Comparison of ENCODE assay signal across 8 cellular contexts in the genomic region with DNA sequence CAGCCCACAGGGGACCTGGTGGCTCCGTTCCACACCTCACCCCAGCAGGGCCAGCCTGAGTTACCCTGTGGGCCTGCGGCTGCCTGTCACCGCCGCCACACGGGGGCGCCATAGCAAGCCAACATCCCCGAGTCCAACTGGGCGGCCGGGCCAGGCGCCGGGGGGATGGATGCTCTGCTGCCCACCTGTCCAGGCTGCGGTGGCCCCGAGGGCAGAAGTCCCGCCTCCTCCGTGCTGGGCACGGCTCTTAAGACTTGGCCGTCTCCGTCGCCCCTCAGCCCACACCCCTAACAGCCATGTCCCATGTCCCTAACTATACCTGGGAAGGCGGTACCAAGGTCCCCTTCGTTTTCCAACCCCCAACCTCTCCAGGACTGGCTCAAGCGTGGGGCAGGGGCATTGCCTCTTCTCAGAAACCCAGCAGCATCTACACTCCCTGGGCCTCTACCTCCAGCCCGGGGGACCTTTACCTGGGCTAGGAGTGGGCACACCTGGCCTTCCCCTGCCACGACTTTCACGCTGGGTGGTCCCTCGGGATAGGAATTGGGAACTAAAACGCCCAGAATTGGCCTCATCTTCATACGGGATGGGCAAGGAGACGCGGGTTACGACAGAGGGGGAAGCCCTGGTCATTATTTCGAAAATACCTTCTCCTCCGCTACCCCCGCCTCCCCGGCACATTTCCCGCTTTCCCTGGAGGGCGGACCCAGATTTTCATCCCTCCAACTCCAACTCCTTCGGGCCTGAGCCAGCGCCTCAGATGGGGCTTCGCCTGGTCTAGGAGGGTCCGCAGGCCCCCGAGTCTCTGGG. TPM values are rescaled to one million over a fixed set of nuclear protein-coding genes. Genes with fewer than 3 reads are reported as not detected.
DNase-seq lines count a peak whose midpoint lies in the region; ATAC-seq and TF ChIP-seq lines count a peak whose summit lies in the region.

No MANE protein-coding gene starts in this region.

- DNase-seq in CD14-positive monocyte (ENCODE audit: low spot score) (no peak), RPMI7951 (ENCODE audit: low read depth) (peak; percentile 51), fibroblast of villous mesenchyme (ENCODE audit: low read depth) (peak; percentile 62)
- peak; percentile 74 for DNase-seq in activated effector memory CD4-positive, alpha-beta T cell treated with Interleukin-2 at 50 U/mL for 16 hours
- DNase-seq in stimulated activated naive CD8-positive, alpha-beta T cell treated with anti-CD3 and anti-CD28 coated beads, Interleukin-15, Interleukin-2, amounts not matched to agents 100 U/mL and 50 U/mL, for 24 hours, result peak; percentile 91

- peak overlapping the region; percentile 93 for H3K4me3 ChIP-seq in HUES48 (ENCODE audit: low read depth, low read length)
- peak overlapping the region; percentile 87 for H3K4me3 ChIP-seq in fibroblast of villous mesenchyme (ENCODE audit: low read depth, low read length)
- peak overlapping the region; percentile 91 for H3K4me3 ChIP-seq in neural cell (ENCODE audit: low read length)

- intact Hi-C loops in CD14-positive monocyte (cut with micrococcal nuclease), result loop anchor here (5.0 to 10.0 kb wide), 3 partner anchors 201 to 512 kb away; a partner anchor contains a TSS

- H3K27ac Mint-ChIP-seq in CD14-positive monocyte, result peak overlapping the region in 6 of 7 donors; percentile 57 to 94 (median 84)

- no peaks in the 10 kb centered on the region for H3K79me2 ChIP-seq in neural cell (replicated peaks; ENCODE audit: insufficient read depth, low read length)

- no peaks in the 10 kb centered on the region for H3K36me3 ChIP-seq in HUES48 (ENCODE audit: control insufficient read depth, insufficient read depth, low read length)
- no peaks in the 10 kb centered on the region for H3K36me3 ChIP-seq in neural cell (ENCODE audit: insufficient read depth, low read length)

- H3K9ac ChIP-seq in HUES48 (ENCODE audit: low read depth, low read length) (peak overlapping the region; percentile 44; the same call in 1 of the 2 replicates), neural cell (ENCODE audit: low read length) (peak overlapping the region; percentile 79)

- H3K27me3 ChIP-seq in HUES48 (ENCODE audit: control insufficient read depth, insufficient read depth, low read length), result no peaks in the 10 kb centered on the region; the same call in 1 of the 2 replicates
- no peaks in the 10 kb centered on the region for H3K27me3 ChIP-seq in neural cell (ENCODE audit: insufficient read depth, low read depth, low read length)

- H3K36me3 Mint-ChIP-seq in CD14-positive monocyte, result no peaks in the 10 kb centered on the region

- no peaks in the 10 kb centered on the region for H3K9me2 ChIP-seq in neural cell (ENCODE audit: insufficient read depth, low read length)

- H4K20me1 ChIP-seq in neural cell (ENCODE audit: insufficient read depth), result no peaks in the 10 kb centered on the region

- H3K4me3 Mint-ChIP-seq in CD14-positive monocyte, result peak overlapping the region; percentile 89

- peak; percentile 41 for ATAC-seq in GM19351 (IDR thresholded peaks at IDR 0.05; ENCODE audit: unreplicated experiment)
- peak; percentile 45 for ATAC-seq in stimulated activated naive CD8-positive, alpha-beta T cell treated with anti-CD3 and anti-CD28 coated beads, Interleukin-15, Interleukin-2, amounts not matched to agents 100 U/mL and 50 U/mL, for 24 hours

- H2AFZ ChIP-seq in neural cell (ENCODE audit: low read depth, low read length), result peak overlapping the region; percentile 89

- peaks cover 4% of the 10 kb centered on the region; the same call in 1 of the 2 replicates for H3K4me1 ChIP-seq in HUES48 (ENCODE audit: control insufficient read depth, insufficient read depth, low read length)

- peaks cover 10 to 30% (median 14%) of the 10 kb centered on the region in 7 donors for H3K9me3 Mint-ChIP-seq in CD14-positive monocyte

- TF ChIP-seq EP300 in neural cell (conservative IDR thresholded peaks at IDR 0.05; ENCODE audit: poor library complexity, severe bottlenecking), result no peak

- peak; percentile 83 for TF ChIP-seq CTCF in CD14-positive monocyte (IDR thresholded peaks at IDR 0.05)
- TF ChIP-seq CTCF in fibroblast of villous mesenchyme (IDR thresholded peaks at IDR 0.05; ENCODE audit: insufficient read depth, low read depth, low read length), result peak; percentile 91
- peak; percentile 91 for TF ChIP-seq CTCF in neural cell (IDR thresholded peaks at IDR 0.05; ENCODE audit: poor library complexity, severe bottlenecking)

- H3K27me3 Mint-ChIP-seq in CD14-positive monocyte (ENCODE audit: low read depth in 3 of 3), result peaks cover 34 to 51% (median 36%) of the 10 kb centered on the region in 3 donors

- peak overlapping the region; percentile 100 for H3K4me2 ChIP-seq in neural cell (ENCODE audit: low read length)

- H3K27ac ChIP-seq in HUES48 (ENCODE audit: low read depth, low read length) (peak overlapping the region; percentile 77), neural cell (ENCODE audit: low read length) (no peak overlapping the region)

- peaks cover 14% of the 10 kb centered on the region for H3K4me1 Mint-ChIP-seq in CD14-positive monocyte

- H3F3A ChIP-seq in neural cell (ENCODE audit: insufficient read depth, low read length, poor library complexity, severe bottlenecking), result no peaks in the 10 kb centered on the region

- peak; percentile 77 for TF ChIP-seq RAD21 in neural cell (conservative IDR thresholded peaks at IDR 0.05)

- H3K9me3 ChIP-seq in HUES48 (ENCODE audit: control insufficient read depth, insufficient read depth, low read length), result peaks cover 4% of the 10 kb centered on the region
- H3K9me3 ChIP-seq in neural cell (ENCODE audit: low read length), result no peaks in the 10 kb centered on the region

TF ChIP-seq in neural cell, 6 proteins besides CTCF, POLR2A, EP300 and RAD21:
- TF ChIP-seq MXI1 (conservative IDR thresholded peaks at IDR 0.05; ENCODE audit: poor library complexity, severe bottlenecking), result no peak
- peak; percentile 90 for TF ChIP-seq SMC3 (conservative IDR thresholded peaks at IDR 0.05; ENCODE audit: poor library complexity)

RNA-seq across cellular contexts. Expression of a gene that starts 1.1 kb away (rescaled TPM):
- polyA plus RNA-seq in CD14-positive monocyte (not detected), neural cell (5.4 and 15.1 TPM in 2 replicates)
- not detected in 2 replicates for total RNA-seq in RPMI7951 (2014; rRNA removed; shearing (Covaris generic))
- total RNA-seq in fibroblast of villous mesenchyme, result under 0.01 TPM in 2 replicates
- 6.0 and 7.5 TPM in 2 replicates for polyA minus RNA-seq in neural cell

RNA-seq across cellular contexts. Expression of a gene that starts 38.1 kb away (rescaled TPM):
- polyA plus RNA-seq in CD14-positive monocyte (not detected), neural cell (0.04 and 0.47 TPM in 2 replicates)
- total RNA-seq in RPMI7951 (2014; rRNA removed; shearing (Covaris generic)), result 0.24 and 0.49 TPM in 2 replicates
- total RNA-seq in fibroblast of villous mesenchyme, result 3.9 TPM in 2 replicates
- polyA minus RNA-seq in neural cell, result 0.93 and 1.2 TPM in 2 replicates
